In the genomic region with DNA sequence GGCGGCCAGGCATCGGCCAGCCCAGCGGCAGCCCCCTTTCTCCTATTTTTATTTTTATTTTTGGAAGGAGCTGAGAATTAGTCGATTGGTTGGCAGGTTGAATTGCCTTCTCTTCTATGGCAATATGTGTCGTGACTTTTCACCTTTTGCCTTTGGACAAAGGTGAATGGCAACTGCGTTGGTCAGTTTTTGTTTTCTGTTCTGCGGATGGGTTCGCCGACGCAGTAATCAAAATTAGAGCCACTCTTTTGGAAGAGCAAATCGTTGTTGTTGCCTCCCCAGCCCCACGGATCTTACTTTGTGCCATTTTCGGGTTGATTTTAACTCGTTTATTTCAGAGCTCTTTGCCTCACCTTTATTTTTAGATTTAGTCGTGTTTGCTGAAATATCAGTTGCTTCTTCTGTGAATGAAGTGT, we compare ENCODE assay signal across 2 cellular contexts.
TF ChIP-seq lines count a peak whose summit lies in the region.

No MANE protein-coding gene starts in this region.

TF ChIP-seq in HCT116, 20 proteins besides CTCF, POLR2A, EP300 and RAD21:
- TF ChIP-seq EZH2 (IDR thresholded peaks at IDR 0.05) (no peak), ELF1 (IDR thresholded peaks at IDR 0.05; ENCODE audit: borderline replicate concordance, low read depth) (no peak), FOSL1 (IDR thresholded peaks at IDR 0.05; ENCODE audit: low read depth) (no peak), EGR1 (IDR thresholded peaks at IDR 0.05; ENCODE audit: low read depth) (no peak), ZFX (IDR thresholded peaks at IDR 0.05) (no peak), ZNF274 (IDR thresholded peaks at IDR 0.05; ENCODE audit: low read depth, low read length) (no peak), SIN3A (IDR thresholded peaks at IDR 0.05; ENCODE audit: low read depth) (no peak), CEBPB (IDR thresholded peaks at IDR 0.05; ENCODE audit: low read depth) (no peak), YY1 (IDR thresholded peaks at IDR 0.05; ENCODE audit: extremely low read depth, insufficient replicate concordance, low read depth, low read length) (no peak), POLR2AphosphoS5 (IDR thresholded peaks at IDR 0.05; ENCODE audit: low read depth, low read length) (no peak), SP1 (IDR thresholded peaks at IDR 0.05; ENCODE audit: low read depth) (no peak)
- TF ChIP-seq, protein P1, sequence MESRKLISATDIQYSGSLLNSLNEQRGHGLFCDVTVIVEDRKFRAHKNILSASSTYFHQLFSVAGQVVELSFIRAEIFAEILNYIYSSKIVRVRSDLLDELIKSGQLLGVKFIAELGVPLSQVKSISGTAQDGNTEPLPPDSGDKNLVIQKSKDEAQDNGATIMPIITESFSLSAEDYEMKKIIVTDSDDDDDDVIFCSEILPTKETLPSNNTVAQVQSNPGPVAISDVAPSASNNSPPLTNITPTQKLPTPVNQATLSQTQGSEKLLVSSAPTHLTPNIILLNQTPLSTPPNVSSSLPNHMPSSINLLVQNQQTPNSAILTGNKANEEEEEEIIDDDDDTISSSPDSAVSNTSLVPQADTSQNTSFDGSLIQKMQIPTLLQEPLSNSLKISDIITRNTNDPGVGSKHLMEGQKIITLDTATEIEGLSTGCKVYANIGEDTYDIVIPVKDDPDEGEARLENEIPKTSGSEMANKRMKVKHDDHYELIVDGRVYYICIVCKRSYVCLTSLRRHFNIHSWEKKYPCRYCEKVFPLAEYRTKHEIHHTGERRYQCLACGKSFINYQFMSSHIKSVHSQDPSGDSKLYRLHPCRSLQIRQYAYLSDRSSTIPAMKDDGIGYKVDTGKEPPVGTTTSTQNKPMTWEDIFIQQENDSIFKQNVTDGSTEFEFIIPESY (IDR thresholded peaks at IDR 0.05; ENCODE audit: extremely low read depth, insufficient replicate concordance, low read length), result no peak
- TF ChIP-seq, protein P2, sequence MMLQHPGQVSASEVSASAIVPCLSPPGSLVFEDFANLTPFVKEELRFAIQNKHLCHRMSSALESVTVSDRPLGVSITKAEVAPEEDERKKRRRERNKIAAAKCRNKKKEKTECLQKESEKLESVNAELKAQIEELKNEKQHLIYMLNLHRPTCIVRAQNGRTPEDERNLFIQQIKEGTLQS (IDR thresholded peaks at IDR 0.05), result no peak
- TF ChIP-seq, protein P3, sequence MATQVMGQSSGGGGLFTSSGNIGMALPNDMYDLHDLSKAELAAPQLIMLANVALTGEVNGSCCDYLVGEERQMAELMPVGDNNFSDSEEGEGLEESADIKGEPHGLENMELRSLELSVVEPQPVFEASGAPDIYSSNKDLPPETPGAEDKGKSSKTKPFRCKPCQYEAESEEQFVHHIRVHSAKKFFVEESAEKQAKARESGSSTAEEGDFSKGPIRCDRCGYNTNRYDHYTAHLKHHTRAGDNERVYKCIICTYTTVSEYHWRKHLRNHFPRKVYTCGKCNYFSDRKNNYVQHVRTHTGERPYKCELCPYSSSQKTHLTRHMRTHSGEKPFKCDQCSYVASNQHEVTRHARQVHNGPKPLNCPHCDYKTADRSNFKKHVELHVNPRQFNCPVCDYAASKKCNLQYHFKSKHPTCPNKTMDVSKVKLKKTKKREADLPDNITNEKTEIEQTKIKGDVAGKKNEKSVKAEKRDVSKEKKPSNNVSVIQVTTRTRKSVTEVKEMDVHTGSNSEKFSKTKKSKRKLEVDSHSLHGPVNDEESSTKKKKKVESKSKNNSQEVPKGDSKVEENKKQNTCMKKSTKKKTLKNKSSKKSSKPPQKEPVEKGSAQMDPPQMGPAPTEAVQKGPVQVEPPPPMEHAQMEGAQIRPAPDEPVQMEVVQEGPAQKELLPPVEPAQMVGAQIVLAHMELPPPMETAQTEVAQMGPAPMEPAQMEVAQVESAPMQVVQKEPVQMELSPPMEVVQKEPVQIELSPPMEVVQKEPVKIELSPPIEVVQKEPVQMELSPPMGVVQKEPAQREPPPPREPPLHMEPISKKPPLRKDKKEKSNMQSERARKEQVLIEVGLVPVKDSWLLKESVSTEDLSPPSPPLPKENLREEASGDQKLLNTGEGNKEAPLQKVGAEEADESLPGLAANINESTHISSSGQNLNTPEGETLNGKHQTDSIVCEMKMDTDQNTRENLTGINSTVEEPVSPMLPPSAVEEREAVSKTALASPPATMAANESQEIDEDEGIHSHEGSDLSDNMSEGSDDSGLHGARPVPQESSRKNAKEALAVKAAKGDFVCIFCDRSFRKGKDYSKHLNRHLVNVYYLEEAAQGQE (IDR thresholded peaks at IDR 0.05; ENCODE audit: low read depth), result no peak

TF ChIP-seq in SK-N-SH, 30 proteins besides CTCF, POLR2A, EP300 and RAD21 (continued from another document):
- TF ChIP-seq, protein P4, sequence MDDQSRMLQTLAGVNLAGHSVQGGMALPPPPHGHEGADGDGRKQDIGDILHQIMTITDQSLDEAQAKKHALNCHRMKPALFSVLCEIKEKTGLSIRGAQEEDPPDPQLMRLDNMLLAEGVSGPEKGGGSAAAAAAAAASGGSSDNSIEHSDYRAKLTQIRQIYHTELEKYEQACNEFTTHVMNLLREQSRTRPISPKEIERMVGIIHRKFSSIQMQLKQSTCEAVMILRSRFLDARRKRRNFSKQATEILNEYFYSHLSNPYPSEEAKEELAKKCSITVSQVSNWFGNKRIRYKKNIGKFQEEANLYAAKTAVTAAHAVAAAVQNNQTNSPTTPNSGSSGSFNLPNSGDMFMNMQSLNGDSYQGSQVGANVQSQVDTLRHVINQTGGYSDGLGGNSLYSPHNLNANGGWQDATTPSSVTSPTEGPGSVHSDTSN (IDR thresholded peaks at IDR 0.05), result no peak
- TF ChIP-seq FOXM1 (IDR thresholded peaks at IDR 0.05; ENCODE audit: low read depth) (no peak), GATA2 (CRISPR knock-in tag; IDR thresholded peaks at IDR 0.05) (no peak), ELF1 (IDR thresholded peaks at IDR 0.05) (no peak), SMC3 (IDR thresholded peaks at IDR 0.05; ENCODE audit: low read depth, low read length) (no peak), YY1 (IDR thresholded peaks at IDR 0.05; ENCODE audit: low read depth) (no peak), GABPA (IDR thresholded peaks at IDR 0.05; ENCODE audit: low read depth) (no peak), CHD2 (IDR thresholded peaks at IDR 0.05; ENCODE audit: low read length, partially characterized antibody) (no peak)
- TF ChIP-seq, protein P5, sequence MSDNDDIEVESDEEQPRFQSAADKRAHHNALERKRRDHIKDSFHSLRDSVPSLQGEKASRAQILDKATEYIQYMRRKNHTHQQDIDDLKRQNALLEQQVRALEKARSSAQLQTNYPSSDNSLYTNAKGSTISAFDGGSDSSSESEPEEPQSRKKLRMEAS (IDR thresholded peaks at IDR 0.05; ENCODE audit: low read depth), result no peak
